Comparison of ENCODE assay signal across 11 cellular contexts in genomic region chr6:125818225-125818657, GRCh38. TPM values are rescaled to one million over a fixed set of nuclear protein-coding genes. Genes with fewer than 3 reads are reported as not detected.
DNase-seq lines count a peak whose midpoint lies in the region; ATAC-seq, FAIRE-seq and TF ChIP-seq lines count a peak whose summit lies in the region.
"Had no signal": no experiment of that assay in that cellular context is flagged by ENCODE, and none has a peak within 500 bp of the region (broad histone marks: within the 10 kb centered on the region; RNA-seq: fewer than 3 reads in every experiment).

No MANE protein-coding gene starts in this region.

- H2AFZ ChIP-seq in astrocyte (ENCODE audit: low read depth, low read length): no peak overlapping the region

- H3K27me3 ChIP-seq in astrocyte (ENCODE audit: insufficient read depth, low read length): no peaks in the 10 kb centered on the region

- DNase-seq in GM13976 (ENCODE audit: low spot score): peak; percentile 14
- no peak for DNase-seq in astrocyte (ENCODE audit: low read depth)
- no peak for DNase-seq in sciatic nerve (ENCODE audit: low spot score)
- no peak for DNase-seq in kidney tubule cell (ENCODE audit: low spot score)
- no peak for DNase-seq in activated CD4-positive, alpha-beta T cell treated with anti-CD3 and anti-CD28 coated beads, Interleukin-2, amount 50 U/mL, for 1 hour
- no peak for DNase-seq in NCI-H748 treated with DMSO at 0.1 percent for 48 hours (lab: John Stamatoyannopoulos, UW)

- H3K4me3 Mint-ChIP-seq in astrocyte (ENCODE audit: unreplicated experiment): no peak overlapping the region
- H3K4me3 Mint-ChIP-seq: memory B cell; T-helper 1 cell treated with Interleukin-12 subunit alpha and Interleukin-12 subunit beta and Interleukin-4 antibody, amounts not matched to agents 30 μg/mL and 1 μg/mL, for 36 hours had no signal

- no peaks in the 10 kb centered on the region for H3K36me3 Mint-ChIP-seq in astrocyte (ENCODE audit: low read depth, unreplicated experiment)

- H3K79me2 ChIP-seq in astrocyte (ENCODE audit: insufficient read depth, low read length): peaks cover 4% of the 10 kb centered on the region

- no peak overlapping the region for H3K4me3 ChIP-seq in astrocyte (ENCODE audit: insufficient read depth, low read depth, low read length)

- peak overlapping the region; percentile 22 for H3K9ac ChIP-seq in astrocyte (ENCODE audit: low read length)

- in situ Hi-C loops in GM13976 (cut with MboI; ENCODE audit: low sequenced_read_pairs, unreplicated experiment): no loop called here

- FAIRE-seq in astrocyte (lab: Jason Lieb, UNC): no peak
- FAIRE-seq: bronchial epithelial cell had no signal

- no peaks in the 10 kb centered on the region for H3K27me3 Mint-ChIP-seq in astrocyte (ENCODE audit: low read depth, unreplicated experiment)
- H3K27me3 Mint-ChIP-seq: memory B cell had no signal

- no peak overlapping the region for H3K27ac Mint-ChIP-seq in astrocyte (ENCODE audit: unreplicated experiment)
- H3K27ac Mint-ChIP-seq: memory B cell; T-helper 1 cell treated with Interleukin-12 subunit alpha and Interleukin-12 subunit beta and Interleukin-4 antibody, amounts not matched to agents 30 μg/mL and 1 μg/mL, for 36 hours had no signal

- no peaks in the 10 kb centered on the region for H3K9me3 ChIP-seq in astrocyte (ENCODE audit: insufficient read depth, low read depth, low read length)

- H3K4me2 ChIP-seq in astrocyte (ENCODE audit: low read length): peak overlapping the region; percentile 37

- ATAC-seq in GM21825 (IDR thresholded peaks at IDR 0.05; ENCODE audit: unreplicated experiment) (peak; percentile 39), sciatic nerve (peak; percentile 35), HG03280 (IDR thresholded peaks at IDR 0.05; ENCODE audit: unreplicated experiment) (no peak)

- intact Hi-C loops in sciatic nerve (cut with DNase I): no loop called here

- peaks cover 22% of the 10 kb centered on the region for H3K4me1 Mint-ChIP-seq in astrocyte (ENCODE audit: low read depth, unreplicated experiment)

- TF ChIP-seq CTCF in GM13976 (IDR thresholded peaks at IDR 0.05; ENCODE audit: borderline replicate concordance, control extremely low read depth, extremely low read depth, insufficient read depth, missing control alignments) (no peak), astrocyte (IDR thresholded peaks at IDR 0.05; ENCODE audit: insufficient read depth, low read depth, low read length) (no peak)

- peaks cover 14% of the 10 kb centered on the region for H3K4me1 ChIP-seq in astrocyte (ENCODE audit: insufficient read depth, low read length)

- peaks cover 4% of the 10 kb centered on the region for H3K36me3 ChIP-seq in astrocyte (ENCODE audit: insufficient read depth, low read length)

- H3K27ac ChIP-seq in astrocyte (ENCODE audit: low read depth, low read length): no peak overlapping the region

- no peaks in the 10 kb centered on the region for H3K9me3 Mint-ChIP-seq in astrocyte (ENCODE audit: unreplicated experiment)
- H3K9me3 Mint-ChIP-seq: memory B cell; T-helper 1 cell treated with Interleukin-12 subunit alpha and Interleukin-12 subunit beta and Interleukin-4 antibody, amounts not matched to agents 30 μg/mL and 1 μg/mL, for 36 hours had no signal

- H4K20me1 ChIP-seq in astrocyte (ENCODE audit: insufficient read depth, low read length): peaks cover 3% of the 10 kb centered on the region

RNA-seq across cellular contexts. Expression of gene NCOA7, which starts 27.5 kb away (rescaled TPM):
- total RNA-seq in astrocyte (25.4 and 26.0 TPM in 2 replicates), sciatic nerve (69.0 TPM)
